In genomic region chr3:115092220-115092791, GRCh38 we compare ENCODE assay signal across 8 cellular contexts. TPM values are rescaled to one million over a fixed set of nuclear protein-coding genes. Genes with fewer than 3 reads are reported as not detected.
DNase-seq lines count a peak whose midpoint lies in the region; ATAC-seq and TF ChIP-seq lines count a peak whose summit lies in the region.

No MANE protein-coding gene starts in this region.

- DNase-seq in A673 (ENCODE audit: low spot score) (peak; percentile 76), GM13976 (ENCODE audit: low spot score) (peak; percentile 8), NCI-H2227 (lab: John Stamatoyannopoulos, UW; ENCODE audit: unreplicated experiment) (peak; percentile 55), mesendoderm (peak; percentile 63)
- DNase-seq in activated CD4-positive, alpha-beta T cell treated with anti-CD3 and anti-CD28 coated beads, Interleukin-2, amount 50 U/mL, for 48 hours = peak; percentile 50 to 62
- peak; percentile 48 for DNase-seq in effector CD8-positive, alpha-beta T cell (lab: John Stamatoyannopoulos, UW)
- DNase-seq in stimulated activated CD8-positive, alpha-beta memory T cell treated with anti-CD3 and anti-CD28 coated beads, Interleukin-7, amount 100 ng/mL, for 24 hours (ENCODE audit: low read depth) = peak; percentile 22

- POLR2A ChIA-PET in A673 (lab: Charles Lee; ENCODE audit: low non-redundant PET) = interaction anchor here (0.5 kb wide), 1 partner anchor 132 kb away, joined by 4 read pairs; no protein-coding TSS in a partner anchor

- no peaks in the 10 kb centered on the region for H3K9me3 ChIP-seq in A673 (ENCODE audit: low read depth, low read length, poor library complexity, severe bottlenecking)

- no peak overlapping the region for H3K4me3 ChIP-seq in A673 (ENCODE audit: low read depth, low read length, poor library complexity, severe bottlenecking)
- H3K4me3 ChIP-seq in mesendoderm (ENCODE audit: low read length) = no peak overlapping the region

- H3K36me3 ChIP-seq in A673 (ENCODE audit: insufficient read depth, low read length, poor library complexity, severe bottlenecking) = no peaks in the 10 kb centered on the region
- no peaks in the 10 kb centered on the region for H3K36me3 ChIP-seq in mesendoderm (ENCODE audit: control insufficient read depth, insufficient read depth, low read length)

- no peak overlapping the region for H2BK120ac ChIP-seq in mesendoderm (ENCODE audit: low read depth, low read length)

- ATAC-seq in HG03066 (IDR thresholded peaks at IDR 0.05; ENCODE audit: low read depth, unreplicated experiment) = peak; percentile 70

- in situ Hi-C loops in GM13976 (cut with MboI; ENCODE audit: low sequenced_read_pairs, unreplicated experiment) = loop anchor here (25.0 kb wide), 1 partner anchor 255 kb away; no protein-coding TSS in a partner anchor

- H3K23ac ChIP-seq in mesendoderm (ENCODE audit: low read length) = no peak overlapping the region

- H3K27me3 ChIP-seq in A673 (replicated peaks; ENCODE audit: insufficient read depth, low read depth, low read length, poor library complexity) (no peaks in the 10 kb centered on the region), mesendoderm (ENCODE audit: insufficient read depth, low read length, poor library complexity) (no peaks in the 10 kb centered on the region)

- H3K4me1 ChIP-seq in A673 (ENCODE audit: insufficient read depth, low read length, poor library complexity, severe bottlenecking) = no peaks in the 10 kb centered on the region
- H3K4me1 ChIP-seq in mesendoderm (ENCODE audit: control insufficient read depth, low read depth, low read length) = no peaks in the 10 kb centered on the region

- H3K18ac ChIP-seq in mesendoderm (ENCODE audit: low read length) = no peak overlapping the region

- no peak overlapping the region for H3K4me2 ChIP-seq in mesendoderm (ENCODE audit: low read length)

- intact Hi-C loops in A673 (cut with micrococcal nuclease; ENCODE audit: unreplicated experiment) = loop anchor here (1.0 to 5.0 kb wide), 4 partner anchors 76 to 722 kb away; no protein-coding TSS in a partner anchor

- H2BK5ac ChIP-seq in mesendoderm (ENCODE audit: low read length) = no peak overlapping the region

- H2BK15ac ChIP-seq in mesendoderm (replicated peaks; ENCODE audit: low read depth) = no peak overlapping the region

- TF ChIP-seq CTCF in A673 (conservative IDR thresholded peaks at IDR 0.05; ENCODE audit: low read depth, low read length) (peak; percentile 77), GM13976 (IDR thresholded peaks at IDR 0.05; ENCODE audit: borderline replicate concordance, control extremely low read depth, extremely low read depth, insufficient read depth, missing control alignments) (peak; percentile 76)

- no peaks in the 10 kb centered on the region for H3K79me2 ChIP-seq in mesendoderm (ENCODE audit: control insufficient read depth, insufficient read depth, low read length)

- CTCF ChIA-PET in A673 (lab: Charles Lee) = no interaction called here

- H3K56ac ChIP-seq in mesendoderm (ENCODE audit: low read length) = no peak overlapping the region

- H4K8ac ChIP-seq in mesendoderm (ENCODE audit: low read depth, low read length) = no peak overlapping the region

- no peak overlapping the region for H3K4ac ChIP-seq in mesendoderm (ENCODE audit: low read depth, low read length)

- H3K9ac ChIP-seq in mesendoderm (ENCODE audit: low read length) = no peak overlapping the region

- no peak overlapping the region for H4K5ac ChIP-seq in mesendoderm (ENCODE audit: low read length)

- no TSS peak for BruUV-seq in A673 (replicated peaks; lab: Mats Ljungman, UMichigan)

- H3K27ac ChIP-seq in A673 (ENCODE audit: low read depth, low read length, poor library complexity, severe bottlenecking) = no peak overlapping the region
- no peak overlapping the region for H3K27ac ChIP-seq in mesendoderm (ENCODE audit: low read depth, low read length)

- no peak overlapping the region for H2AK5ac ChIP-seq in mesendoderm (ENCODE audit: low read length)

- H3K79me1 ChIP-seq in mesendoderm (ENCODE audit: low read length) = no peaks in the 10 kb centered on the region

- WGBS in mesendoderm (ENCODE audit: extremely low coverage, insufficient coverage, low lambda C conversion rate) = no CpG with 5 or more reads among the region's 4 CpGs

RNA-seq across cellular contexts. Expression of gene ZBTB20, which starts 54.8 kb away (rescaled TPM):
- total RNA-seq in A673 (2021) = 13.5 and 14.9 TPM in 2 replicates
- polyA plus RNA-seq in mesendoderm (2013, experiment 1 of 2) = 0.13 TPM
- polyA plus RNA-seq in mesendoderm (2013, experiment 2 of 2) = 0.24 TPM

Comparison
In these comparisons a context has a peak if more than half of its experiments do, and no peak if none do; other contexts are left out.
1. DNase-seq: peak in every context shown above with its lines; median percentile 76 in A673; 63 in mesendoderm; 56 in activated CD4-positive, alpha-beta T cell treated with anti-CD3 and anti-CD28 coated beads, Interleukin-2, amount 50 U/mL, for 48 hours; 55 in NCI-H2227; 48 in effector CD8-positive, alpha-beta T cell; 22 in stimulated activated CD8-positive, alpha-beta memory T cell treated with anti-CD3 and anti-CD28 coated beads, Interleukin-7, amount 100 ng/mL, for 24 hours; 8 in GM13976.